ENCODE assay signal across 1 cellular context in the genomic region with DNA sequence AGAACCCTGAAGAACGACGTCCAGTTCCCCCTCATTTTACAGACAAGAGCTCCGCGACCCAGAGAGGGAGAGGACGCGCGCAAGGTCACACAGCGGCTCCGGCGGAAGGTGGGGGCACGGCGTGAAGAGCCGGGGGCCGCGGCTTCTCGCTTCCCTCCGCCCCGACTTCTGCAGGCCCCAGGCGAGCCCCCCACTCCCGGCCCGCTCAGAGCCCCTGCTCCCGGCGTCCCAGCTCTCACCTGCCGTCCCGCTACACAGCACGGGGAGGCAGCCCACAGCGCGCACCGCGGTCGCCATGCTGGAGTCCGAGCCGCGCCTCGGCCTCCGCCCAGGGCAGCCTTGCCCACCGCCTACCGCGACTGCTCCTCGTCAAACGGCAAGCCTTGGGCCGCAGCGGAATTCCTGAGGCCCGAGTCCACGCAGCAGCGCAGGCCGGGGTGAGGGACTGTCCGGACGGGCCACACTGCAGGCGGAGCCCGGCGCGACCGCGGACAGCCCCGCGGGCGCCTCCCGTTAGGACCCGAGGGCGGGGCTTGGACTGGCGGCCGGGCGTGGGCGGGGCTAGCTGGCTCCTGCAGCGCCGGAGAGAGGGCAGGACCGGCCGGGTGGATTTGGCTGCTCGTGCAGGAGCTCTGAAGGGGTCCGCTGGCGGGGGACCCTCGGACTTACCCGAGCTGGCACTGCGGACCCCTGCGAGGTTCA.
A peak's percentile ranks its signal among the peaks of the same experiment; 100 is the strongest.
TF ChIP-seq lines count a peak whose summit lies in the region.

A gene (minus strand): TSS at position 314 of the 702 bp plus-strand sequence. CDS start 17 bp downstream, at position 297.

TF ChIP-seq in HepG2, 621 proteins besides CTCF, POLR2A, EP300 and RAD21 (continued from another document and continues in another):
- TF ChIP-seq ZSCAN25 (CRISPR knock-in tag; IDR thresholded peaks at IDR 0.05) (peak; percentile 39; the same call in 1 of the 2 replicates), KDM4B (CRISPR knock-in tag; IDR thresholded peaks at IDR 0.05) (peak; percentile 29; the same call in 1 of the 2 replicates), HOXA9 (CRISPR knock-in tag; IDR thresholded peaks at IDR 0.05; ENCODE audit: borderline replicate concordance) (peak; percentile 81; the same call in 1 of the 2 replicates), ZNF431 (CRISPR knock-in tag; IDR thresholded peaks at IDR 0.05; ENCODE audit: borderline replicate concordance, low read depth) (peak; percentile 78; the same call in 1 of the 2 replicates), PRMT3 (CRISPR knock-in tag; IDR thresholded peaks at IDR 0.05; ENCODE audit: borderline replicate concordance, low read depth) (no peak), RFXAP (CRISPR knock-in tag; IDR thresholded peaks at IDR 0.05; ENCODE audit: borderline replicate concordance) (peak; percentile 69; the same call in 1 of the 2 replicates), RBM39 (IDR thresholded peaks at IDR 0.05; ENCODE audit: low read depth, low read length, poor library complexity, severe bottlenecking) (peak; percentile 93), SRY (CRISPR knock-in tag; IDR thresholded peaks at IDR 0.05) (peak; percentile 67; the same call in 1 of the 2 replicates), PHB2 (IDR thresholded peaks at IDR 0.05; ENCODE audit: partially characterized antibody) (no peak), NFKB2 (CRISPR knock-in tag; IDR thresholded peaks at IDR 0.05; ENCODE audit: borderline replicate concordance) (peak; percentile 86; the same call in 1 of the 2 replicates), ATF1 (CRISPR knock-in tag; IDR thresholded peaks at IDR 0.05) (no peak), ZNF709 (CRISPR knock-in tag; IDR thresholded peaks at IDR 0.05) (peak; percentile 97), ZNF225 (CRISPR knock-in tag; IDR thresholded peaks at IDR 0.05) (peak; percentile 98), NR3C1 (CRISPR knock-in tag; IDR thresholded peaks at IDR 0.05) (no peak), ZNF883 (CRISPR knock-in tag; IDR thresholded peaks at IDR 0.05; ENCODE audit: not compliant biosample characterization) (peak; percentile 91), KLF16 (CRISPR knock-in tag; IDR thresholded peaks at IDR 0.05) (peak in 1 of 2 experiments; percentile 87; a peak in 2 of 4 replicates), KLF12 (CRISPR knock-in tag; IDR thresholded peaks at IDR 0.05; ENCODE audit: borderline replicate concordance) (peak; percentile 94), MAFG (CRISPR knock-in tag; IDR thresholded peaks at IDR 0.05) (no peak), RORA (CRISPR knock-in tag; IDR thresholded peaks at IDR 0.05) (no peak), ZSCAN22 (CRISPR knock-in tag; IDR thresholded peaks at IDR 0.05) (no peak; the same call in 1 of the 2 replicates), PITX1 (CRISPR knock-in tag; IDR thresholded peaks at IDR 0.05) (no peak; the same call in 1 of the 2 replicates), TRIM24 (CRISPR knock-in tag; IDR thresholded peaks at IDR 0.05) (no peak), ZNF749 (CRISPR knock-in tag; IDR thresholded peaks at IDR 0.05; ENCODE audit: borderline replicate concordance) (peak; percentile 43; the same call in 1 of the 2 replicates), ZNF530 (CRISPR knock-in tag; IDR thresholded peaks at IDR 0.05; ENCODE audit: low read depth) (no peak)
- TF ChIP-seq, protein P1, sequence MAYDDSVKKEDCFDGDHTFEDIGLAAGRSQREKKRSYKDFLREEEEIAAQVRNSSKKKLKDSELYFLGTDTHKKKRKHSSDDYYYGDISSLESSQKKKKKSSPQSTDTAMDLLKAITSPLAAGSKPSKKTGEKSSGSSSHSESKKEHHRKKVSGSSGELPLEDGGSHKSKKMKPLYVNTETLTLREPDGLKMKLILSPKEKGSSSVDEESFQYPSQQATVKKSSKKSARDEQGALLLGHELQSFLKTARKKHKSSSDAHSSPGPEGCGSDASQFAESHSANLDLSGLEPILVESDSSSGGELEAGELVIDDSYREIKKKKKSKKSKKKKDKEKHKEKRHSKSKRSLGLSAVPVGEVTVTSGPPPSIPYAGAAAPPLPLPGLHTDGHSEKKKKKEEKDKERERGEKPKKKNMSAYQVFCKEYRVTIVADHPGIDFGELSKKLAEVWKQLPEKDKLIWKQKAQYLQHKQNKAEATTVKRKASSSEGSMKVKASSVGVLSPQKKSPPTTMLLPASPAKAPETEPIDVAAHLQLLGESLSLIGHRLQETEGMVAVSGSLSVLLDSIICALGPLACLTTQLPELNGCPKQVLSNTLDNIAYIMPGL (CRISPR knock-in tag; IDR thresholded peaks at IDR 0.05; ENCODE audit: borderline replicate concordance in 1 of 2, low read depth in 1 of 2): peak; percentile 92 to 99; a peak in 3 of 4 replicates
- TF ChIP-seq, protein P2, sequence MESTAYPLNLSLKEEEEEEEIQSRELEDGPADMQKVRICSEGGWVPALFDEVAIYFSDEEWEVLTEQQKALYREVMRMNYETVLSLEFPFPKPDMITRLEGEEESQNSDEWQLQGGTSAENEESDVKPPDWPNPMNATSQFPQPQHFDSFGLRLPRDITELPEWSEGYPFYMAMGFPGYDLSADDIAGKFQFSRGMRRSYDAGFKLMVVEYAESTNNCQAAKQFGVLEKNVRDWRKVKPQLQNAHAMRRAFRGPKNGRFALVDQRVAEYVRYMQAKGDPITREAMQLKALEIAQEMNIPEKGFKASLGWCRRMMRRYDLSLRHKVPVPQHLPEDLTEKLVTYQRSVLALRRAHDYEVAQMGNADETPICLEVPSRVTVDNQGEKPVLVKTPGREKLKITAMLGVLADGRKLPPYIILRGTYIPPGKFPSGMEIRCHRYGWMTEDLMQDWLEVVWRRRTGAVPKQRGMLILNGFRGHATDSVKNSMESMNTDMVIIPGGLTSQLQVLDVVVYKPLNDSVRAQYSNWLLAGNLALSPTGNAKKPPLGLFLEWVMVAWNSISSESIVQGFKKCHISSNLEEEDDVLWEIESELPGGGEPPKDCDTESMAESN (CRISPR knock-in tag; conservative IDR thresholded peaks at IDR 0.05): peak; percentile 96
- TF ChIP-seq, protein P3, sequence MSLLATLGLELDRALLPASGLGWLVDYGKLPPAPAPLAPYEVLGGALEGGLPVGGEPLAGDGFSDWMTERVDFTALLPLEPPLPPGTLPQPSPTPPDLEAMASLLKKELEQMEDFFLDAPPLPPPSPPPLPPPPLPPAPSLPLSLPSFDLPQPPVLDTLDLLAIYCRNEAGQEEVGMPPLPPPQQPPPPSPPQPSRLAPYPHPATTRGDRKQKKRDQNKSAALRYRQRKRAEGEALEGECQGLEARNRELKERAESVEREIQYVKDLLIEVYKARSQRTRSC (CRISPR knock-in tag; IDR thresholded peaks at IDR 0.05; ENCODE audit: low read depth): peak; percentile 71; the same call in 1 of the 2 replicates
- TF ChIP-seq, protein P4, sequence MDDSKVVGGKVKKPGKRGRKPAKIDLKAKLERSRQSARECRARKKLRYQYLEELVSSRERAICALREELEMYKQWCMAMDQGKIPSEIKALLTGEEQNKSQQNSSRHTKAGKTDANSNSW (CRISPR knock-in tag; IDR thresholded peaks at IDR 0.05; ENCODE audit: borderline replicate concordance): no peak; the same call in 1 of the 2 replicates
- TF ChIP-seq, protein P5, sequence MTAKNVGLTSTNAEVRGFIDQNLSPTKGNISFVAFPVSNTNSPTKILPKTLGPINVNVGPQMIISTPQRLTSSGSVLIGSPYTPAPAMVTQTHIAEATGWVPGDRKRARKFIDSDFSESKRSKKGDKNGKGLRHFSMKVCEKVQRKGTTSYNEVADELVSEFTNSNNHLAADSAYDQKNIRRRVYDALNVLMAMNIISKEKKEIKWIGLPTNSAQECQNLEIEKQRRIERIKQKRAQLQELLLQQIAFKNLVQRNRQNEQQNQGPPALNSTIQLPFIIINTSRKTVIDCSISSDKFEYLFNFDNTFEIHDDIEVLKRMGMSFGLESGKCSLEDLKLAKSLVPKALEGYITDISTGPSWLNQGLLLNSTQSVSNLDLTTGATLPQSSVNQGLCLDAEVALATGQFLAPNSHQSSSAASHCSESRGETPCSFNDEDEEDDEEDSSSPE (CRISPR knock-in tag; IDR thresholded peaks at IDR 0.05): peak; percentile 82
- TF ChIP-seq, protein P6, sequence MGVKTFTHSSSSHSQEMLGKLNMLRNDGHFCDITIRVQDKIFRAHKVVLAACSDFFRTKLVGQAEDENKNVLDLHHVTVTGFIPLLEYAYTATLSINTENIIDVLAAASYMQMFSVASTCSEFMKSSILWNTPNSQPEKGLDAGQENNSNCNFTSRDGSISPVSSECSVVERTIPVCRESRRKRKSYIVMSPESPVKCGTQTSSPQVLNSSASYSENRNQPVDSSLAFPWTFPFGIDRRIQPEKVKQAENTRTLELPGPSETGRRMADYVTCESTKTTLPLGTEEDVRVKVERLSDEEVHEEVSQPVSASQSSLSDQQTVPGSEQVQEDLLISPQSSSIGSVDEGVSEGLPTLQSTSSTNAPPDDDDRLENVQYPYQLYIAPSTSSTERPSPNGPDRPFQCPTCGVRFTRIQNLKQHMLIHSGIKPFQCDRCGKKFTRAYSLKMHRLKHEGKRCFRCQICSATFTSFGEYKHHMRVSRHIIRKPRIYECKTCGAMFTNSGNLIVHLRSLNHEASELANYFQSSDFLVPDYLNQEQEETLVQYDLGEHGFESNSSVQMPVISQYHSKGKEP (CRISPR knock-in tag; IDR thresholded peaks at IDR 0.05): peak; percentile 32; the same call in 1 of the 2 replicates
- TF ChIP-seq, protein P7, sequence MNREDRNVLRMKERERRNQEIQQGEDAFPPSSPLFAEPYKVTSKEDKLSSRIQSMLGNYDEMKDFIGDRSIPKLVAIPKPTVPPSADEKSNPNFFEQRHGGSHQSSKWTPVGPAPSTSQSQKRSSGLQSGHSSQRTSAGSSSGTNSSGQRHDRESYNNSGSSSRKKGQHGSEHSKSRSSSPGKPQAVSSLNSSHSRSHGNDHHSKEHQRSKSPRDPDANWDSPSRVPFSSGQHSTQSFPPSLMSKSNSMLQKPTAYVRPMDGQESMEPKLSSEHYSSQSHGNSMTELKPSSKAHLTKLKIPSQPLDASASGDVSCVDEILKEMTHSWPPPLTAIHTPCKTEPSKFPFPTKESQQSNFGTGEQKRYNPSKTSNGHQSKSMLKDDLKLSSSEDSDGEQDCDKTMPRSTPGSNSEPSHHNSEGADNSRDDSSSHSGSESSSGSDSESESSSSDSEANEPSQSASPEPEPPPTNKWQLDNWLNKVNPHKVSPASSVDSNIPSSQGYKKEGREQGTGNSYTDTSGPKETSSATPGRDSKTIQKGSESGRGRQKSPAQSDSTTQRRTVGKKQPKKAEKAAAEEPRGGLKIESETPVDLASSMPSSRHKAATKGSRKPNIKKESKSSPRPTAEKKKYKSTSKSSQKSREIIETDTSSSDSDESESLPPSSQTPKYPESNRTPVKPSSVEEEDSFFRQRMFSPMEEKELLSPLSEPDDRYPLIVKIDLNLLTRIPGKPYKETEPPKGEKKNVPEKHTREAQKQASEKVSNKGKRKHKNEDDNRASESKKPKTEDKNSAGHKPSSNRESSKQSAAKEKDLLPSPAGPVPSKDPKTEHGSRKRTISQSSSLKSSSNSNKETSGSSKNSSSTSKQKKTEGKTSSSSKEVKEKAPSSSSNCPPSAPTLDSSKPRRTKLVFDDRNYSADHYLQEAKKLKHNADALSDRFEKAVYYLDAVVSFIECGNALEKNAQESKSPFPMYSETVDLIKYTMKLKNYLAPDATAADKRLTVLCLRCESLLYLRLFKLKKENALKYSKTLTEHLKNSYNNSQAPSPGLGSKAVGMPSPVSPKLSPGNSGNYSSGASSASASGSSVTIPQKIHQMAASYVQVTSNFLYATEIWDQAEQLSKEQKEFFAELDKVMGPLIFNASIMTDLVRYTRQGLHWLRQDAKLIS (CRISPR knock-in tag; IDR thresholded peaks at IDR 0.05): 0 out of 2 replicates have a peak, but pooled peaks have one; percentile 37
- TF ChIP-seq, protein P8, sequence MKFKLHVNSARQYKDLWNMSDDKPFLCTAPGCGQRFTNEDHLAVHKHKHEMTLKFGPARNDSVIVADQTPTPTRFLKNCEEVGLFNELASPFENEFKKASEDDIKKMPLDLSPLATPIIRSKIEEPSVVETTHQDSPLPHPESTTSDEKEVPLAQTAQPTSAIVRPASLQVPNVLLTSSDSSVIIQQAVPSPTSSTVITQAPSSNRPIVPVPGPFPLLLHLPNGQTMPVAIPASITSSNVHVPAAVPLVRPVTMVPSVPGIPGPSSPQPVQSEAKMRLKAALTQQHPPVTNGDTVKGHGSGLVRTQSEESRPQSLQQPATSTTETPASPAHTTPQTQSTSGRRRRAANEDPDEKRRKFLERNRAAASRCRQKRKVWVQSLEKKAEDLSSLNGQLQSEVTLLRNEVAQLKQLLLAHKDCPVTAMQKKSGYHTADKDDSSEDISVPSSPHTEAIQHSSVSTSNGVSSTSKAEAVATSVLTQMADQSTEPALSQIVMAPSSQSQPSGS (CRISPR knock-in tag; IDR thresholded peaks at IDR 0.05): peak; percentile 66
- TF ChIP-seq, protein P9, sequence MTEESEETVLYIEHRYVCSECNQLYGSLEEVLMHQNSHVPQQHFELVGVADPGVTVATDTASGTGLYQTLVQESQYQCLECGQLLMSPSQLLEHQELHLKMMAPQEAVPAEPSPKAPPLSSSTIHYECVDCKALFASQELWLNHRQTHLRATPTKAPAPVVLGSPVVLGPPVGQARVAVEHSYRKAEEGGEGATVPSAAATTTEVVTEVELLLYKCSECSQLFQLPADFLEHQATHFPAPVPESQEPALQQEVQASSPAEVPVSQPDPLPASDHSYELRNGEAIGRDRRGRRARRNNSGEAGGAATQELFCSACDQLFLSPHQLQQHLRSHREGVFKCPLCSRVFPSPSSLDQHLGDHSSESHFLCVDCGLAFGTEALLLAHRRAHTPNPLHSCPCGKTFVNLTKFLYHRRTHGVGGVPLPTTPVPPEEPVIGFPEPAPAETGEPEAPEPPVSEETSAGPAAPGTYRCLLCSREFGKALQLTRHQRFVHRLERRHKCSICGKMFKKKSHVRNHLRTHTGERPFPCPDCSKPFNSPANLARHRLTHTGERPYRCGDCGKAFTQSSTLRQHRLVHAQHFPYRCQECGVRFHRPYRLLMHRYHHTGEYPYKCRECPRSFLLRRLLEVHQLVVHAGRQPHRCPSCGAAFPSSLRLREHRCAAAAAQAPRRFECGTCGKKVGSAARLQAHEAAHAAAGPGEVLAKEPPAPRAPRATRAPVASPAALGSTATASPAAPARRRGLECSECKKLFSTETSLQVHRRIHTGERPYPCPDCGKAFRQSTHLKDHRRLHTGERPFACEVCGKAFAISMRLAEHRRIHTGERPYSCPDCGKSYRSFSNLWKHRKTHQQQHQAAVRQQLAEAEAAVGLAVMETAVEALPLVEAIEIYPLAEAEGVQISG (CRISPR knock-in tag; IDR thresholded peaks at IDR 0.05): peak; percentile 90
- TF ChIP-seq, protein P10, sequence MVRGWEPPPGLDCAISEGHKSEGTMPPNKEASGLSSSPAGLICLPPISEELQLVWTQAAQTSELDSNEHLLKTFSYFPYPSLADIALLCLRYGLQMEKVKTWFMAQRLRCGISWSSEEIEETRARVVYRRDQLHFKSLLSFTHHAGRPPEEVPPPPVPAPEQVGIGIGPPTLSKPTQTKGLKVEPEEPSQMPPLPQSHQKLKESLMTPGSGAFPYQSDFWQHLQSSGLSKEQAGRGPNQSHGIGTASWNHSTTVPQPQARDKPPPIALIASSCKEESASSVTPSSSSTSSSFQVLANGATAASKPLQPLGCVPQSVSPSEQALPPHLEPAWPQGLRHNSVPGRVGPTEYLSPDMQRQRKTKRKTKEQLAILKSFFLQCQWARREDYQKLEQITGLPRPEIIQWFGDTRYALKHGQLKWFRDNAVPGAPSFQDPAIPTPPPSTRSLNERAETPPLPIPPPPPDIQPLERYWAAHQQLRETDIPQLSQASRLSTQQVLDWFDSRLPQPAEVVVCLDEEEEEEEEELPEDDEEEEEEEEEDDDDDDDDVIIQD (CRISPR knock-in tag; IDR thresholded peaks at IDR 0.05; ENCODE audit: low read depth): no peak
- TF ChIP-seq, protein P11, sequence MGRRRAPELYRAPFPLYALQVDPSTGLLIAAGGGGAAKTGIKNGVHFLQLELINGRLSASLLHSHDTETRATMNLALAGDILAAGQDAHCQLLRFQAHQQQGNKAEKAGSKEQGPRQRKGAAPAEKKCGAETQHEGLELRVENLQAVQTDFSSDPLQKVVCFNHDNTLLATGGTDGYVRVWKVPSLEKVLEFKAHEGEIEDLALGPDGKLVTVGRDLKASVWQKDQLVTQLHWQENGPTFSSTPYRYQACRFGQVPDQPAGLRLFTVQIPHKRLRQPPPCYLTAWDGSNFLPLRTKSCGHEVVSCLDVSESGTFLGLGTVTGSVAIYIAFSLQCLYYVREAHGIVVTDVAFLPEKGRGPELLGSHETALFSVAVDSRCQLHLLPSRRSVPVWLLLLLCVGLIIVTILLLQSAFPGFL (CRISPR knock-in tag; IDR thresholded peaks at IDR 0.05): peak; percentile 25; the same call in 1 of the 2 replicates
